Comparison of ENCODE assay signal across 8 cellular contexts in genomic region chr11:29432719-29433325, GRCh38.
DNase-seq lines count a peak whose midpoint lies in the region; ATAC-seq and TF ChIP-seq lines count a peak whose summit lies in the region.

No MANE protein-coding gene starts in this region.

- peak; percentile 47 for TF ChIP-seq CTCF in LNCaP clone FGC (IDR thresholded peaks at IDR 0.05; ENCODE audit: control insufficient read depth, extremely low read depth, insufficient read depth)
- TF ChIP-seq CTCF in nephron progenitor cell (IDR thresholded peaks at IDR 0.05) = peak; percentile 53
- TF ChIP-seq CTCF in WERI-Rb-1 (IDR thresholded peaks at IDR 0.05; ENCODE audit: low read depth, low read length) = no peak

- H3K27ac Mint-ChIP-seq in nephron progenitor cell = no peak overlapping the region
- no peak overlapping the region for H3K27ac Mint-ChIP-seq in natural killer cell treated with Interleukin-12 subunit alpha and Interleukin-12 subunit beta and Interleukin-15 and Interleukin-18, amount 100 ng/mL, for 72 hours
- H3K27ac Mint-ChIP-seq in activated T-cell treated with anti-CD3 and anti-CD28 coated beads, Interleukin-2, amount 50 U/mL, for 24 hours = no peak overlapping the region

- H3K36me3 ChIP-seq in WERI-Rb-1 = no peaks in the 10 kb centered on the region

- no peak for ATAC-seq in natural killer cell treated with Interleukin-12 subunit alpha and Interleukin-12 subunit beta and Interleukin-15 and Interleukin-18, amount 100 ng/mL, for 72 hours
- ATAC-seq in HG03039 (IDR thresholded peaks at IDR 0.05; ENCODE audit: unreplicated experiment) = no peak

- no peaks in the 10 kb centered on the region for H3K27me3 ChIP-seq in WERI-Rb-1 (ENCODE audit: insufficient read depth, low read depth, severe bottlenecking)

- H3K4me3 ChIP-seq in LNCaP clone FGC (ENCODE audit: low read depth, low read length) (no peak overlapping the region), WERI-Rb-1 (ENCODE audit: low read depth, low read length) (no peak overlapping the region)

- H3K36me3 Mint-ChIP-seq in nephron progenitor cell (ENCODE audit: low read depth) = no peaks in the 10 kb centered on the region
- H3K36me3 Mint-ChIP-seq in natural killer cell treated with Interleukin-12 subunit alpha and Interleukin-12 subunit beta and Interleukin-15 and Interleukin-18, amount 100 ng/mL, for 72 hours = no peaks in the 10 kb centered on the region
- no peaks in the 10 kb centered on the region for H3K36me3 Mint-ChIP-seq in activated T-cell treated with anti-CD3 and anti-CD28 coated beads, Interleukin-2, amount 50 U/mL, for 24 hours (ENCODE audit: low read depth)

- DNase-seq in EH (ENCODE audit: low read depth) (peak; percentile 26), LNCaP clone FGC (ENCODE audit: low read depth) (no peak), T47D (ENCODE audit: low read depth in 1 of 2, low spot score in 1 of 2) (peak; percentile 26 to 57), nephron progenitor cell (no peak), WERI-Rb-1 (no peak)
- DNase-seq in natural killer cell treated with Interleukin-12 subunit alpha and Interleukin-12 subunit beta and Interleukin-15 and Interleukin-18, amount 100 ng/mL, for 72 hours (ENCODE audit: low spot score) = no peak
- DNase-seq in activated T-cell treated with anti-CD3 and anti-CD28 coated beads, Interleukin-2, amount 50 U/mL, for 24 hours = no peak

- peaks cover 7% of the 10 kb centered on the region for H3K9me3 Mint-ChIP-seq in nephron progenitor cell
- peaks cover 10% of the 10 kb centered on the region for H3K9me3 Mint-ChIP-seq in natural killer cell treated with Interleukin-12 subunit alpha and Interleukin-12 subunit beta and Interleukin-15 and Interleukin-18, amount 100 ng/mL, for 72 hours
- peaks cover 10% of the 10 kb centered on the region for H3K9me3 Mint-ChIP-seq in activated T-cell treated with anti-CD3 and anti-CD28 coated beads, Interleukin-2, amount 50 U/mL, for 24 hours

- in situ Hi-C loops in T47D (cut with HindIII; ENCODE audit: low pct_unique_long_range_greater_than_20kb, low sequenced_read_pairs) = no loop called here

- H3K9me3 ChIP-seq in WERI-Rb-1 (ENCODE audit: severe bottlenecking) = no peaks in the 10 kb centered on the region

- no peak overlapping the region for H3K27ac ChIP-seq in WERI-Rb-1

- no peaks in the 10 kb centered on the region for H3K4me1 Mint-ChIP-seq in nephron progenitor cell
- no peaks in the 10 kb centered on the region for H3K4me1 Mint-ChIP-seq in natural killer cell treated with Interleukin-12 subunit alpha and Interleukin-12 subunit beta and Interleukin-15 and Interleukin-18, amount 100 ng/mL, for 72 hours (ENCODE audit: low read depth in 2 of 2)
- no peaks in the 10 kb centered on the region for H3K4me1 Mint-ChIP-seq in activated T-cell treated with anti-CD3 and anti-CD28 coated beads, Interleukin-2, amount 50 U/mL, for 24 hours (ENCODE audit: low read depth)

- H3K27me3 Mint-ChIP-seq in nephron progenitor cell (ENCODE audit: low read depth, poor library complexity) = peaks cover 2% of the 10 kb centered on the region
- no peaks in the 10 kb centered on the region for H3K27me3 Mint-ChIP-seq in natural killer cell treated with Interleukin-12 subunit alpha and Interleukin-12 subunit beta and Interleukin-15 and Interleukin-18, amount 100 ng/mL, for 72 hours
- H3K27me3 Mint-ChIP-seq in activated T-cell treated with anti-CD3 and anti-CD28 coated beads, Interleukin-2, amount 50 U/mL, for 24 hours = no peaks in the 10 kb centered on the region

- no peak overlapping the region for H3K4me3 Mint-ChIP-seq in nephron progenitor cell
- H3K4me3 Mint-ChIP-seq in natural killer cell treated with Interleukin-12 subunit alpha and Interleukin-12 subunit beta and Interleukin-15 and Interleukin-18, amount 100 ng/mL, for 72 hours = no peak overlapping the region
- no peak overlapping the region for H3K4me3 Mint-ChIP-seq in activated T-cell treated with anti-CD3 and anti-CD28 coated beads, Interleukin-2, amount 50 U/mL, for 24 hours

Comparison
In these comparisons a context has a peak if more than half of its experiments do, and no peak if none do; other contexts are left out.
1. DNase-seq: peak in EH (single experiment) and T47D (2 of 2); none in LNCaP clone FGC (single experiment), nephron progenitor cell (single experiment), natural killer cell treated with Interleukin-12 subunit alpha and Interleukin-12 subunit beta and Interleukin-15 and Interleukin-18, amount 100 ng/mL, for 72 hours (single experiment), activated T-cell treated with anti-CD3 and anti-CD28 coated beads, Interleukin-2, amount 50 U/mL, for 24 hours (single experiment) and WERI-Rb-1 (single experiment).